Comparison of ENCODE assay signal across 11 cellular contexts in the genomic region with DNA sequence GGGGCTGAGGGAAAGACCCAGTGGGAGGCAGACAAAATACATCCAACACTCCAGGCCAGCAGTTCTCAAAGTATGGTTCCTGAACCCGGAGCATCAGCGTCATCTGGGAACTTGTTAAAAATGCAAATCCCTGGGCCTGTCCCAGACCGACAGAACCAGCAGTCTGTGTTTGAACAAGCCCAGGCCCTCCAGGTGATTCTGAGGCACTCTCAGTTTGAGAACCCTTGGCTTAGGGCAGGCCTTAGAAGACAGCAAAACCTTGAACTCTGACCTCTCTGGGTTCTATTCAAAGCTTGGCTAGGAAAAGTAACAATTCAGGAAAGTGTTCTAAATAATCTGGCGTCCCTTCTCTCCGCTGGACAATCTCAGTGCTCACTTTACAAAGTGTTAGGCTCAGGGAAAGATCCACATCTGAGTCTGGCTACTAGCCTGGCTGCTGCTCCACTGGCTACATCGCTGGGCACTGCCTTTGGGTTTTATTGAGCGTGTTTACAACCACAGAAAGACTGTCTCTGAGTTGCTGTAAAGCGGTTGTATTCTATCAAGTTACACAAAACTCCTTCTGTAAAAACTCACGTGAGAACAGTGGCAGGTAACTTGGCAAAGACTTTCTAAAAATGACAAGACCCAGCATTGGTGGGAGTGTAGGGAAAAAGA.
A peak's percentile ranks its signal among the peaks of the same experiment; 100 is the strongest.
DNase-seq lines count a peak whose midpoint lies in the region; ATAC-seq and TF ChIP-seq lines count a peak whose summit lies in the region.
"Had no signal": no experiment of that assay in that cellular context is flagged by ENCODE, and none has a peak within 500 bp of the region (broad histone marks: within the 10 kb centered on the region; RNA-seq: fewer than 3 reads in every experiment).

No MANE protein-coding gene starts in this region.

- no peaks in the 10 kb centered on the region for H3K9me3 ChIP-seq in SU-DHL-6 (ENCODE audit: insufficient read depth, low read length)
- H3K9me3 ChIP-seq: tibial nerve had no signal

- TF ChIP-seq CTCF in SU-DHL-6 (IDR thresholded peaks at IDR 0.05; ENCODE audit: insufficient read depth, low read length, poor library complexity, severe bottlenecking) (no peak), coronary artery (IDR thresholded peaks at IDR 0.05) (no peak), GM10266 (IDR thresholded peaks at IDR 0.05; ENCODE audit: control insufficient read depth, insufficient read depth, low read depth, missing control alignments) (no peak)

- CTCF ChIA-PET in activated naive CD4-positive, alpha-beta T cell treated with anti-CD3 and anti-CD28 coated beads, Interleukin-2, amount 10 ng/mL, durations not matched to agents 7 days and 5 days (lab: Charles Lee) = no interaction called here

- H3K36me3 Mint-ChIP-seq in activated naive CD4-positive, alpha-beta T cell treated with anti-CD3 and anti-CD28 coated beads, Interleukin-2, amount 10 ng/mL, durations not matched to agents 7 days and 5 days = peaks cover 7% of the 10 kb centered on the region
- no peaks in the 10 kb centered on the region for H3K36me3 Mint-ChIP-seq in stimulated activated memory B cell treated with anti-CD40 and anti-IgM and Interleukin-4, amounts not matched to agents 10 μg/mL and 1 μg/mL and 100 μg/mL, for 72 hours

- H2AFZ ChIP-seq in SU-DHL-6 (ENCODE audit: low read depth, low read length, severe bottlenecking) = no peak overlapping the region

- H3K79me2 ChIP-seq in SU-DHL-6 (ENCODE audit: insufficient read depth, low read length) = no peaks in the 10 kb centered on the region

- no peaks in the 10 kb centered on the region for H4K20me1 ChIP-seq in SU-DHL-6 (ENCODE audit: low read depth, low read length)

- no peak overlapping the region for H3K4me3 Mint-ChIP-seq in activated naive CD4-positive, alpha-beta T cell treated with anti-CD3 and anti-CD28 coated beads, Interleukin-2, amount 10 ng/mL, durations not matched to agents 7 days and 5 days
- H3K4me3 Mint-ChIP-seq in stimulated activated memory B cell treated with anti-CD40 and anti-IgM and Interleukin-4, amounts not matched to agents 10 μg/mL and 1 μg/mL and 100 μg/mL, for 72 hours = no peak overlapping the region

- H3K27ac Mint-ChIP-seq in activated naive CD4-positive, alpha-beta T cell treated with anti-CD3 and anti-CD28 coated beads, Interleukin-2, amount 10 ng/mL, durations not matched to agents 7 days and 5 days = peak overlapping the region; percentile 91
- H3K27ac Mint-ChIP-seq in stimulated activated memory B cell treated with anti-CD40 and anti-IgM and Interleukin-4, amounts not matched to agents 10 μg/mL and 1 μg/mL and 100 μg/mL, for 72 hours = peak overlapping the region; percentile 87

- peak overlapping the region; percentile 73 for H3K4me2 ChIP-seq in SU-DHL-6 (ENCODE audit: low read depth, low read length, poor library complexity, severe bottlenecking)

- H3K9me2 ChIP-seq in SU-DHL-6 (replicated peaks; ENCODE audit: insufficient read depth, low read length) = no peaks in the 10 kb centered on the region

- peaks cover 76% of the 10 kb centered on the region for H3K4me1 Mint-ChIP-seq in activated naive CD4-positive, alpha-beta T cell treated with anti-CD3 and anti-CD28 coated beads, Interleukin-2, amount 10 ng/mL, durations not matched to agents 7 days and 5 days
- peaks cover 69% of the 10 kb centered on the region for H3K4me1 Mint-ChIP-seq in stimulated activated memory B cell treated with anti-CD40 and anti-IgM and Interleukin-4, amounts not matched to agents 10 μg/mL and 1 μg/mL and 100 μg/mL, for 72 hours

- H3K27me3 Mint-ChIP-seq in activated naive CD4-positive, alpha-beta T cell treated with anti-CD3 and anti-CD28 coated beads, Interleukin-2, amount 10 ng/mL, durations not matched to agents 7 days and 5 days = no peaks in the 10 kb centered on the region
- H3K27me3 Mint-ChIP-seq in stimulated activated memory B cell treated with anti-CD40 and anti-IgM and Interleukin-4, amounts not matched to agents 10 μg/mL and 1 μg/mL and 100 μg/mL, for 72 hours = no peaks in the 10 kb centered on the region

- H3K27ac ChIP-seq in SU-DHL-6 (ENCODE audit: low read depth, low read length) = peak overlapping the region; percentile 97
- no peak overlapping the region for H3K27ac ChIP-seq in coronary artery
- H3K27ac ChIP-seq: tibial nerve had no signal

- DNase-seq in activated naive CD4-positive, alpha-beta T cell treated with anti-CD3 and anti-CD28 coated beads, Interleukin-2, amount 10 ng/mL, durations not matched to agents 7 days and 5 days = no peak
- no peak for DNase-seq in activated naive CD4-positive, alpha-beta T cell treated with anti-CD3 and anti-CD28 coated beads, Interleukin-2, amount 50 U/mL, for 16 hours
- DNase-seq in NCI-H1105 (lab: John Stamatoyannopoulos, UW) = no peak
- DNase-seq in coronary artery (ENCODE audit: low spot score) = no peak
- DNase-seq in GM10266 (ENCODE audit: extremely low spot score) = no peak
- DNase-seq: cortex of kidney, T1000 had no signal

- H3K27me3 ChIP-seq in SU-DHL-6 (ENCODE audit: low read length) = no peaks in the 10 kb centered on the region
- H3K27me3 ChIP-seq: tibial nerve had no signal

- H3K9me3 Mint-ChIP-seq in activated naive CD4-positive, alpha-beta T cell treated with anti-CD3 and anti-CD28 coated beads, Interleukin-2, amount 10 ng/mL, durations not matched to agents 7 days and 5 days = peaks cover 1% of the 10 kb centered on the region
- H3K9me3 Mint-ChIP-seq in stimulated activated memory B cell treated with anti-CD40 and anti-IgM and Interleukin-4, amounts not matched to agents 10 μg/mL and 1 μg/mL and 100 μg/mL, for 72 hours = no peaks in the 10 kb centered on the region

- H3K36me3 ChIP-seq in SU-DHL-6 (ENCODE audit: low read length) = no peaks in the 10 kb centered on the region
- H3K36me3 ChIP-seq: tibial nerve had no signal

- ATAC-seq in HG02678 (IDR thresholded peaks at IDR 0.05; ENCODE audit: unreplicated experiment) = peak; percentile 24
- ATAC-seq in stimulated activated memory B cell treated with anti-CD40 and anti-IgM and Interleukin-4, amounts not matched to agents 10 μg/mL and 1 μg/mL and 100 μg/mL, for 72 hours = no peak

- H3K4me3 ChIP-seq in SU-DHL-6 (ENCODE audit: insufficient read depth, low read length, poor library complexity, severe bottlenecking) (no peak overlapping the region), coronary artery (no peak overlapping the region)
- H3K4me3 ChIP-seq: tibial nerve had no signal

- H3K9ac ChIP-seq in SU-DHL-6 (ENCODE audit: low read length) = peak overlapping the region; percentile 67

- H3F3A ChIP-seq in SU-DHL-6 (ENCODE audit: insufficient read depth) = peaks cover 35% of the 10 kb centered on the region
